ENCODE assay signal across 11 cellular contexts in the genomic region with DNA sequence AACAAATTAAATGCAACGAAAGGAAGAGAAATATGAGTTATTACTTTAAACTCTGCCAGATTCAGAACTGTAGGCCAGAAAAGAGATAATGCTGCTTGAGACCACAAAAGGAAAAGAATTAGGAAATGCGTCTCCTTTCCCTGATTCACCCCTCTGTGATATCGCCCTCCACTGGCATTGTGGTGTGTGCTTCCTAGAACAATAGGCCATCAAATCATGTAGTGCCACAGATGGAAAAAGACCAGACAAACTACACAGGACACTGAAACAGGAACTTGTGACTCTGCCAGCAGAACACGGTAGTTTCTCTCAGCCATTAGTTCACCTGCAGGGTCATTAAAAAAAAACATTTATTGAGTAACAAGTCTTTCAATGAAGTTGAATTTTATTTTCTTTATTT. TPM values are rescaled to one million over a fixed set of nuclear protein-coding genes. Genes with fewer than 3 reads are reported as not detected.
DNase-seq lines count a peak whose midpoint lies in the region; ATAC-seq and TF ChIP-seq lines count a peak whose summit lies in the region.
"Had no signal": no experiment of that assay in that cellular context is flagged by ENCODE, and none has a peak within 500 bp of the region (broad histone marks: within the 10 kb centered on the region; RNA-seq: fewer than 3 reads in every experiment).

No MANE protein-coding gene starts in this region.

- H3K36me3 ChIP-seq in lower lobe of right lung, result no peaks in the 10 kb centered on the region
- H3K36me3 ChIP-seq in ascending aorta, result no peaks in the 10 kb centered on the region
- H3K36me3 ChIP-seq: SJCRH30 had no signal

- intact Hi-C loops in lower lobe of right lung (cut with DNase I), result no loop called here
- intact Hi-C loops in activated CD4-positive, alpha-beta memory T cell treated with anti-CD3 and anti-CD28 coated beads for 36 hours (cut with micrococcal nuclease), result no loop called here
- intact Hi-C loops in ascending aorta (cut with DNase I), result no loop called here

- H3K36me3 Mint-ChIP-seq in activated CD4-positive, alpha-beta memory T cell treated with anti-CD3 and anti-CD28 coated beads for 36 hours, result no peaks in the 10 kb centered on the region
- no peaks in the 10 kb centered on the region for H3K36me3 Mint-ChIP-seq in progenitor cell of endocrine pancreas (ENCODE audit: insufficient read depth)

- no peak for TF ChIP-seq CTCF in lower lobe of right lung (IDR thresholded peaks at IDR 0.05)
- TF ChIP-seq CTCF in ascending aorta (IDR thresholded peaks at IDR 0.05), result peak in 1 of 3 experiments; percentile 17
- TF ChIP-seq CTCF in progenitor cell of endocrine pancreas (IDR thresholded peaks at IDR 0.05; ENCODE audit: unreplicated experiment), result no peak

- ATAC-seq in lower lobe of right lung, result peak in 1 of 2 donors; percentile 37

- no peaks in the 10 kb centered on the region for H3K9me3 Mint-ChIP-seq in activated CD4-positive, alpha-beta memory T cell treated with anti-CD3 and anti-CD28 coated beads for 36 hours
- H3K9me3 Mint-ChIP-seq in progenitor cell of endocrine pancreas (ENCODE audit: low read depth), result no peaks in the 10 kb centered on the region

- TF ChIP-seq RAD21 in Ishikawa (IDR thresholded peaks at IDR 0.05; ENCODE audit: low read depth), result peak; percentile 44; the same call in 1 of the 2 replicates

- H3K4me3 Mint-ChIP-seq in activated CD4-positive, alpha-beta memory T cell treated with anti-CD3 and anti-CD28 coated beads for 36 hours, result no peak overlapping the region
- H3K4me3 Mint-ChIP-seq in progenitor cell of endocrine pancreas (ENCODE audit: low read depth), result no peak overlapping the region

- H3K4me1 ChIP-seq in lower lobe of right lung, result peaks cover 12% of the 10 kb centered on the region
- H3K4me1 ChIP-seq in ascending aorta, result no peaks in the 10 kb centered on the region

- TF ChIP-seq EP300 in Ishikawa (IDR thresholded peaks at IDR 0.05; ENCODE audit: borderline replicate concordance), result no peak

- H3K27ac ChIP-seq in lower lobe of right lung (peak overlapping the region; percentile 52), ascending aorta (no peak overlapping the region)
- H3K27ac ChIP-seq: SJCRH30 had no signal

- DNase-seq in AG08396 (ENCODE audit: low spot score) (peak; percentile 12), dermis microvascular lymphatic vessel endothelial cell (ENCODE audit: low read depth in 2 of 2) (peak; percentile 95 to 97), lower lobe of right lung (no peak), NCI-H1694 treated with DMSO at 0.1 percent for 48 hours (lab: John Stamatoyannopoulos, UW) (no peak), ascending aorta (ENCODE audit: low spot score in 2 of 2) (no peak), progenitor cell of endocrine pancreas (ENCODE audit: low spot score, unreplicated experiment) (no peak)
- DNase-seq in activated CD4-positive, alpha-beta memory T cell treated with anti-CD3 and anti-CD28 coated beads for 36 hours, result no peak
- DNase-seq: activated CD8-positive, alpha-beta memory T cell treated with anti-CD3 and anti-CD28 coated beads, Interleukin-2, amount 50 U/mL, for 48 hours; SJCRH30; stimulated activated CD4-positive, alpha-beta T cell treated with anti-CD3 and anti-CD28 coated beads, Interleukin-4, amount 100 ng/mL, for 4 hours had no signal

- POLR2A ChIA-PET in activated CD4-positive, alpha-beta memory T cell treated with anti-CD3 and anti-CD28 coated beads for 36 hours (lab: Charles Lee), result no interaction called here

- CTCF ChIA-PET in activated CD4-positive, alpha-beta memory T cell treated with anti-CD3 and anti-CD28 coated beads for 36 hours (lab: Charles Lee), result interaction anchor here (1.0 to 1.4 kb wide), 3 partner anchors 42 to 89 kb away, joined by 3 to 5 read pairs (median 5); no protein-coding TSS in a partner anchor

- H3K4me1 Mint-ChIP-seq in activated CD4-positive, alpha-beta memory T cell treated with anti-CD3 and anti-CD28 coated beads for 36 hours (ENCODE audit: low read depth), result no peaks in the 10 kb centered on the region
- H3K4me1 Mint-ChIP-seq in progenitor cell of endocrine pancreas (ENCODE audit: low read depth), result peaks cover 2% of the 10 kb centered on the region

- H3K27me3 ChIP-seq in lower lobe of right lung (ENCODE audit: low read depth), result no peaks in the 10 kb centered on the region
- no peaks in the 10 kb centered on the region for H3K27me3 ChIP-seq in ascending aorta
- H3K27me3 ChIP-seq: SJCRH30 had no signal

- H3K4me3 ChIP-seq in lower lobe of right lung (no peak overlapping the region), ascending aorta (no peak overlapping the region)
- H3K4me3 ChIP-seq: SJCRH30 had no signal

- no peaks in the 10 kb centered on the region for H3K27me3 Mint-ChIP-seq in activated CD4-positive, alpha-beta memory T cell treated with anti-CD3 and anti-CD28 coated beads for 36 hours
- peaks cover 7% of the 10 kb centered on the region for H3K27me3 Mint-ChIP-seq in progenitor cell of endocrine pancreas

- H3K9me3 ChIP-seq in lower lobe of right lung (no peaks in the 10 kb centered on the region), ascending aorta (no peaks in the 10 kb centered on the region)
- H3K9me3 ChIP-seq: SJCRH30 had no signal

- H3K27ac Mint-ChIP-seq in activated CD4-positive, alpha-beta memory T cell treated with anti-CD3 and anti-CD28 coated beads for 36 hours, result no peak overlapping the region
- H3K27ac Mint-ChIP-seq in progenitor cell of endocrine pancreas, result no peak overlapping the region

TF ChIP-seq in Ishikawa, 13 proteins besides CTCF, POLR2A, EP300 and RAD21:
- TF ChIP-seq TAF1 (IDR thresholded peaks at IDR 0.05; ENCODE audit: low read depth) (no peak), CREB1 (IDR thresholded peaks at IDR 0.05; ENCODE audit: low read depth) (no peak)
- TF ChIP-seq, protein P1, sequence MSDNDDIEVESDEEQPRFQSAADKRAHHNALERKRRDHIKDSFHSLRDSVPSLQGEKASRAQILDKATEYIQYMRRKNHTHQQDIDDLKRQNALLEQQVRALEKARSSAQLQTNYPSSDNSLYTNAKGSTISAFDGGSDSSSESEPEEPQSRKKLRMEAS (IDR thresholded peaks at IDR 0.05), result no peak
- TF ChIP-seq, protein P2, sequence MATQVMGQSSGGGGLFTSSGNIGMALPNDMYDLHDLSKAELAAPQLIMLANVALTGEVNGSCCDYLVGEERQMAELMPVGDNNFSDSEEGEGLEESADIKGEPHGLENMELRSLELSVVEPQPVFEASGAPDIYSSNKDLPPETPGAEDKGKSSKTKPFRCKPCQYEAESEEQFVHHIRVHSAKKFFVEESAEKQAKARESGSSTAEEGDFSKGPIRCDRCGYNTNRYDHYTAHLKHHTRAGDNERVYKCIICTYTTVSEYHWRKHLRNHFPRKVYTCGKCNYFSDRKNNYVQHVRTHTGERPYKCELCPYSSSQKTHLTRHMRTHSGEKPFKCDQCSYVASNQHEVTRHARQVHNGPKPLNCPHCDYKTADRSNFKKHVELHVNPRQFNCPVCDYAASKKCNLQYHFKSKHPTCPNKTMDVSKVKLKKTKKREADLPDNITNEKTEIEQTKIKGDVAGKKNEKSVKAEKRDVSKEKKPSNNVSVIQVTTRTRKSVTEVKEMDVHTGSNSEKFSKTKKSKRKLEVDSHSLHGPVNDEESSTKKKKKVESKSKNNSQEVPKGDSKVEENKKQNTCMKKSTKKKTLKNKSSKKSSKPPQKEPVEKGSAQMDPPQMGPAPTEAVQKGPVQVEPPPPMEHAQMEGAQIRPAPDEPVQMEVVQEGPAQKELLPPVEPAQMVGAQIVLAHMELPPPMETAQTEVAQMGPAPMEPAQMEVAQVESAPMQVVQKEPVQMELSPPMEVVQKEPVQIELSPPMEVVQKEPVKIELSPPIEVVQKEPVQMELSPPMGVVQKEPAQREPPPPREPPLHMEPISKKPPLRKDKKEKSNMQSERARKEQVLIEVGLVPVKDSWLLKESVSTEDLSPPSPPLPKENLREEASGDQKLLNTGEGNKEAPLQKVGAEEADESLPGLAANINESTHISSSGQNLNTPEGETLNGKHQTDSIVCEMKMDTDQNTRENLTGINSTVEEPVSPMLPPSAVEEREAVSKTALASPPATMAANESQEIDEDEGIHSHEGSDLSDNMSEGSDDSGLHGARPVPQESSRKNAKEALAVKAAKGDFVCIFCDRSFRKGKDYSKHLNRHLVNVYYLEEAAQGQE (IDR thresholded peaks at IDR 0.05; ENCODE audit: low read depth), result no peak
TF ChIP-seq in Ishikawa: peak in this region for 0.

RNA-seq across cellular contexts. Expression of gene LAMA4, which starts 14.8 kb away (rescaled TPM):
- total RNA-seq in dermis microvascular lymphatic vessel endothelial cell (497 and 606 TPM in 2 replicates), lower lobe of right lung (91.2 TPM), ascending aorta (49.0 TPM), progenitor cell of endocrine pancreas (1.1 and 2.1 TPM in 2 replicates)
- not detected for total RNA-seq in activated CD4-positive, alpha-beta memory T cell treated with anti-CD3 and anti-CD28 coated beads for 36 hours

Comparison
In these comparisons a context has a peak if more than half of its experiments do, and no peak if none do; other contexts are left out.
1. DNase-seq: peak in AG08396 (single experiment) and dermis microvascular lymphatic vessel endothelial cell (2 of 2); none in lower lobe of right lung (single experiment), NCI-H1694 treated with DMSO at 0.1 percent for 48 hours (single experiment), activated CD4-positive, alpha-beta memory T cell treated with anti-CD3 and anti-CD28 coated beads for 36 hours (single experiment), ascending aorta (0 of 2) and progenitor cell of endocrine pancreas (single experiment).
2. RNA of gene LAMA4, which starts 14.8 kb away (total RNA-seq): 497 to 606 TPM in dermis microvascular lymphatic vessel endothelial cell, 91.2 TPM in lower lobe of right lung (single experiment) and 49.0 TPM in ascending aorta (single experiment); 1.1 to 2.1 TPM in progenitor cell of endocrine pancreas and not detected in activated CD4-positive, alpha-beta memory T cell treated with anti-CD3 and anti-CD28 coated beads for 36 hours; every median in the first group is over 10 times any median in the second.